1 cellular context compared by ENCODE assay signal in genomic region chr5:159317849-159318248, GRCh38.
TF ChIP-seq lines count a peak whose summit lies in the region.

No MANE protein-coding gene starts in this region.

TF ChIP-seq in GM23338, 12 proteins besides CTCF, POLR2A, EP300 and RAD21 (continued from another document):
- TF ChIP-seq REST (IDR thresholded peaks at IDR 0.05; ENCODE audit: unreplicated experiment) (no peak), EZH2phosphoT487 (IDR thresholded peaks at IDR 0.05; ENCODE audit: unreplicated experiment) (no peak), POLR2AphosphoS5 (IDR thresholded peaks at IDR 0.05; ENCODE audit: low read depth) (no peak), STAT1 (IDR thresholded peaks at IDR 0.05; ENCODE audit: unreplicated experiment) (no peak), ZNF114 (CRISPR knock-in tag; IDR thresholded peaks at IDR 0.05) (no peak), JUNB (IDR thresholded peaks at IDR 0.05; ENCODE audit: unreplicated experiment) (no peak)
